Comparison of ENCODE assay signal across 10 cellular contexts in genomic region chr9:87713990-87714335, GRCh38. TPM values are rescaled to one million over a fixed set of nuclear protein-coding genes. Genes with fewer than 3 reads are reported as not detected.
DNase-seq lines count a peak whose midpoint lies in the region; ATAC-seq, FAIRE-seq and TF ChIP-seq lines count a peak whose summit lies in the region.
"Had no signal": no experiment of that assay in that cellular context is flagged by ENCODE, and none has a peak within 500 bp of the region (broad histone marks: within the 10 kb centered on the region; RNA-seq: fewer than 3 reads in every experiment).

No MANE protein-coding gene starts in this region.

- peaks cover 6% of the 10 kb centered on the region for H3K9me3 Mint-ChIP-seq in natural killer cell treated with Interleukin-12 subunit alpha and Interleukin-12 subunit beta and Interleukin-15 and Interleukin-18, amount 100 ng/mL, for 72 hours
- no peaks in the 10 kb centered on the region for H3K9me3 Mint-ChIP-seq in natural killer cell

- no peak for FAIRE-seq in pancreas (lab: Jason Lieb, UNC)

- H3K27ac ChIP-seq in pancreas, result peak overlapping the region; percentile 10 to 62 (median 24)

- H3K4me3 ChIP-seq in epithelial cell of proximal tubule (ENCODE audit: low read depth, low read length), result peak overlapping the region; percentile 5
- no peak overlapping the region for H3K4me3 ChIP-seq in pancreas

- intact Hi-C loops in natural killer cell (cut with micrococcal nuclease), result no loop called here
- intact Hi-C loops in pancreas (cut with DNase I), result no loop called here

- peaks cover 4 to 18% (median 17%) of the 10 kb centered on the region in 3 donors for H3K4me1 ChIP-seq in pancreas

- no peaks in the 10 kb centered on the region for H3K27me3 ChIP-seq in pancreas

- H3K36me3 ChIP-seq in pancreas, result no peaks in the 10 kb centered on the region

- no peaks in the 10 kb centered on the region for H3K36me3 Mint-ChIP-seq in natural killer cell treated with Interleukin-12 subunit alpha and Interleukin-12 subunit beta and Interleukin-15 and Interleukin-18, amount 100 ng/mL, for 72 hours
- no peaks in the 10 kb centered on the region for H3K36me3 Mint-ChIP-seq in natural killer cell
- H3K36me3 Mint-ChIP-seq: activated CD8-positive, alpha-beta memory T cell treated with anti-CD3 and anti-CD28 coated beads, Interleukin-2, amount 10 ng/mL, durations not matched to agents 7 days and 5 days had no signal

- TF ChIP-seq CTCF in natural killer cell (IDR thresholded peaks at IDR 0.05), result no peak
- no peak for TF ChIP-seq CTCF in epithelial cell of proximal tubule (conservative IDR thresholded peaks at IDR 0.05; ENCODE audit: low read depth, low read length)
- no peak for TF ChIP-seq CTCF in pancreas (IDR thresholded peaks at IDR 0.05)

- H3K27ac Mint-ChIP-seq in natural killer cell treated with Interleukin-12 subunit alpha and Interleukin-12 subunit beta and Interleukin-15 and Interleukin-18, amount 100 ng/mL, for 72 hours, result peak overlapping the region; percentile 15 to 38
- H3K27ac Mint-ChIP-seq in natural killer cell, result no peak overlapping the region
- H3K27ac Mint-ChIP-seq: activated CD8-positive, alpha-beta memory T cell treated with anti-CD3 and anti-CD28 coated beads, Interleukin-2, amount 10 ng/mL, durations not matched to agents 7 days and 5 days had no signal

- DNase-seq in natural killer cell treated with Interleukin-12 subunit alpha and Interleukin-12 subunit beta and Interleukin-15 and Interleukin-18, amount 100 ng/mL, for 72 hours (ENCODE audit: low spot score), result no peak
- DNase-seq in natural killer cell (no peak), epithelial cell of proximal tubule (ENCODE audit: low read depth) (no peak), pancreas (no peak), NCI-H1436 treated with DMSO at 0.1 percent for 48 hours (lab: John Stamatoyannopoulos, UW) (no peak), NCI-H524 treated with DMSO at 0.1 percent for 48 hours (lab: John Stamatoyannopoulos, UW) (no peak), NCI-H1417 (lab: John Stamatoyannopoulos, UW) (no peak)
- DNase-seq: activated CD8-positive, alpha-beta memory T cell treated with anti-CD3 and anti-CD28 coated beads, Interleukin-2, amount 10 ng/mL, durations not matched to agents 7 days and 5 days; NCI-H1694 treated with DMSO at 0.1 percent for 48 hours had no signal

- H3K4me3 Mint-ChIP-seq in natural killer cell treated with Interleukin-12 subunit alpha and Interleukin-12 subunit beta and Interleukin-15 and Interleukin-18, amount 100 ng/mL, for 72 hours, result peak overlapping the region; percentile 6
- H3K4me3 Mint-ChIP-seq in natural killer cell, result no peak overlapping the region
- H3K4me3 Mint-ChIP-seq: activated CD8-positive, alpha-beta memory T cell treated with anti-CD3 and anti-CD28 coated beads, Interleukin-2, amount 10 ng/mL, durations not matched to agents 7 days and 5 days had no signal

- no peak for ATAC-seq in natural killer cell treated with Interleukin-12 subunit alpha and Interleukin-12 subunit beta and Interleukin-15 and Interleukin-18, amount 100 ng/mL, for 72 hours
- ATAC-seq in natural killer cell (no peak), pancreas (no peak), HG02970 (IDR thresholded peaks at IDR 0.05; ENCODE audit: low FRiP score, unreplicated experiment) (no peak)
- ATAC-seq: activated CD8-positive, alpha-beta memory T cell treated with anti-CD3 and anti-CD28 coated beads, Interleukin-2, amount 10 ng/mL, durations not matched to agents 7 days and 5 days had no signal

- 69 to 80% methylated on average over 5 of the region's 5 CpGs for WGBS in pancreas, 2 donors

- peaks cover 7 to 23% of the 10 kb centered on the region in 2 donors for H3K4me1 Mint-ChIP-seq in natural killer cell treated with Interleukin-12 subunit alpha and Interleukin-12 subunit beta and Interleukin-15 and Interleukin-18, amount 100 ng/mL, for 72 hours (ENCODE audit: low read depth in 2 of 2)
- H3K4me1 Mint-ChIP-seq in natural killer cell, result no peaks in the 10 kb centered on the region

- H3K27me3 Mint-ChIP-seq in natural killer cell treated with Interleukin-12 subunit alpha and Interleukin-12 subunit beta and Interleukin-15 and Interleukin-18, amount 100 ng/mL, for 72 hours, result peaks cover 13 to 23% of the 10 kb centered on the region in 2 donors
- H3K27me3 Mint-ChIP-seq in natural killer cell (ENCODE audit: low read depth in 2 of 2), result peaks cover 0 to 3% of the 10 kb centered on the region in 2 donors

- no peaks in the 10 kb centered on the region for H3K9me3 ChIP-seq in pancreas

RNA-seq across cellular contexts. Expression of gene CTSL, which starts 12.0 kb away (rescaled TPM):
- 1 to 10 TPM in 1 of 2 donors, under 1 TPM in 1; 0.45 to 2.4 TPM for total RNA-seq in natural killer cell treated with Interleukin-12 subunit alpha and Interleukin-12 subunit beta and Interleukin-15 and Interleukin-18, amount 100 ng/mL, for 72 hours
- 1 to 10 TPM; 1.2 to 4.4 (median 1.2) TPM for total RNA-seq in natural killer cell
- total RNA-seq in epithelial cell of proximal tubule, result 80.9 and 88.4 TPM in 2 replicates
- total RNA-seq in pancreas, result 10 to 100 TPM; 37.6 to 67.7 (median 42.6) TPM
- 10 to 100 TPM; 33.8 to 64.1 TPM for polyA plus RNA-seq in pancreas

Comparison
In these comparisons a context has a peak if more than half of its experiments do, and no peak if none do; other contexts are left out.
1. H3K27ac Mint-ChIP-seq: peak in natural killer cell treated with Interleukin-12 subunit alpha and Interleukin-12 subunit beta and Interleukin-15 and Interleukin-18, amount 100 ng/mL, for 72 hours (2 of 2); none in natural killer cell (0 of 2).
2. RNA of gene CTSL, which starts 12.0 kb away (total RNA-seq): 80.9 to 88.4 TPM in epithelial cell of proximal tubule and 37.6 to 67.7 TPM in pancreas; 0.45 to 2.4 TPM in natural killer cell treated with Interleukin-12 subunit alpha and Interleukin-12 subunit beta and Interleukin-15 and Interleukin-18, amount 100 ng/mL, for 72 hours and 1.2 to 4.4 TPM in natural killer cell; every median in the first group is over 4 times any median in the second.